29 cellular contexts compared by ENCODE assay signal in the genomic region with DNA sequence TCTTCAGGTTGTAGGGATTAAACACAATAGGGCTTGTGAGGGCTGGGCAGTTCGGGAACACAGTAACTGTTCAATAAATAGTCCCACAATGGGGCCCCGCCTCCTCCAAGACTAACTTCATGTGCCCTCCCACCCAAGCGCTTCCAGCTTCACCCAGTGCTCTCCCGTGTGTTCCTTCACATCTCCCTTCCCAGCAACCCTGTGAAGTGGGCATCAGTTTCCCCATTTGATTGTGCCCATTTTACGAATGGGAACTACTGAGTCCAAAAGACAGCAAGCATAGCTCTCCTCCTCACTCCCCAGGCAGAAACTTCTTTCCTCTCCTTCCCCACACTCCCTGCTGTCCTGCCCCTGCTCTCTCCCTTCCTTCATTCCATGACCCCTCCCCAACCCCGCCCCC. TPM values are rescaled to one million over a fixed set of nuclear protein-coding genes. Genes with fewer than 3 reads are reported as not detected.
"Had no signal": no experiment of that assay in that cellular context is flagged by ENCODE, and none has a peak within 500 bp of the region (broad histone marks: within the 10 kb centered on the region; RNA-seq: fewer than 3 reads in every experiment).

No MANE protein-coding gene starts in this region.

- FAIRE-seq: islet of Langerhans had no signal

- H3K4me1 ChIP-seq: esophagus muscularis mucosa, gastroesophageal sphincter, lower lobe of right lung, psoas muscle, spleen, testis, tibial artery had no signal

- H3K4me3 ChIP-seq: coronary artery, esophagus muscularis mucosa, gastroesophageal sphincter, heart right ventricle, lower lobe of right lung, ovary, psoas muscle, skin epidermis, spleen, testis, tibial artery had no signal

- DNase-seq: dermis blood vessel endothelial cell; effector memory CD4-positive, alpha-beta T cell; foreskin keratinocyte; glutamatergic neuron; heart right ventricle; hippocampal formation; left ventricle myocardium superior; lower lobe of right lung; natural killer cell; occipital lobe; ovary; posterior cingulate gyrus; psoas muscle; right cardiac atrium; spleen; stimulated activated CD4-positive, alpha-beta T cell treated with anti-CD3 and anti-CD28 coated beads, Interleukin-4, amount 100 ng/mL, for 4 hours; stimulated activated naive CD8-positive, alpha-beta T cell treated with anti-CD3 and anti-CD28 coated beads, Interleukin-15, Interleukin-2, amounts not matched to agents 100 U/mL and 50 U/mL, for 24 hours; substantia nigra; testis; tibial artery had no signal

- H3K9me3 ChIP-seq: esophagus muscularis mucosa, gastroesophageal sphincter, heart right ventricle, lower lobe of right lung, ovary, psoas muscle, spleen, testis, tibial artery had no signal

- H3K27ac Mint-ChIP-seq: memory B cell; natural killer cell; stimulated activated memory B cell treated with anti-CD40 and anti-IgM and Interleukin-4, amounts not matched to agents 10 μg/mL and 1 μg/mL and 100 μg/mL, for 72 hours had no signal

- H3K4me1 Mint-ChIP-seq: memory B cell; natural killer cell; stimulated activated memory B cell treated with anti-CD40 and anti-IgM and Interleukin-4, amounts not matched to agents 10 μg/mL and 1 μg/mL and 100 μg/mL, for 72 hours had no signal

- H3K4me3 Mint-ChIP-seq: memory B cell; natural killer cell; stimulated activated memory B cell treated with anti-CD40 and anti-IgM and Interleukin-4, amounts not matched to agents 10 μg/mL and 1 μg/mL and 100 μg/mL, for 72 hours; type B pancreatic cell had no signal

- H3K27ac ChIP-seq: coronary artery, esophagus muscularis mucosa, foreskin keratinocyte, gastroesophageal sphincter, heart right ventricle, lower lobe of right lung, ovary, psoas muscle, spleen, testis, tibial artery had no signal

- ATAC-seq: foreskin keratinocyte; gastroesophageal sphincter; heart right ventricle; left ventricle myocardium superior; lower lobe of right lung; natural killer cell; psoas muscle; right cardiac atrium; stimulated activated naive CD8-positive, alpha-beta T cell treated with anti-CD3 and anti-CD28 coated beads, Interleukin-15, Interleukin-2, amounts not matched to agents 100 U/mL and 50 U/mL, for 24 hours had no signal

- H3K36me3 ChIP-seq: esophagus muscularis mucosa, gastroesophageal sphincter, heart right ventricle, lower lobe of right lung, ovary, spleen, tibial artery had no signal

- H3K9me3 Mint-ChIP-seq: memory B cell; natural killer cell; stimulated activated memory B cell treated with anti-CD40 and anti-IgM and Interleukin-4, amounts not matched to agents 10 μg/mL and 1 μg/mL and 100 μg/mL, for 72 hours; type B pancreatic cell had no signal

- H3K36me3 Mint-ChIP-seq: memory B cell; natural killer cell; stimulated activated memory B cell treated with anti-CD40 and anti-IgM and Interleukin-4, amounts not matched to agents 10 μg/mL and 1 μg/mL and 100 μg/mL, for 72 hours; type B pancreatic cell had no signal

- H3K27me3 ChIP-seq: foreskin keratinocyte, heart right ventricle, ovary, testis had no signal

RNA-seq across cellular contexts. Expression of a gene that starts 6.2 kb away (rescaled TPM):
- total RNA-seq: natural killer cell, occipital lobe had no signal
- polyA plus RNA-seq: neural cell had no signal
